ENCODE assay signal across 6 cellular contexts in genomic region chr5:160014197-160014596, GRCh38. TPM values are rescaled to one million over a fixed set of nuclear protein-coding genes. Genes with fewer than 3 reads are reported as not detected.
A peak's percentile ranks its signal among the peaks of the same experiment; 100 is the strongest.
DNase-seq lines count a peak whose midpoint lies in the region; ATAC-seq, FAIRE-seq and TF ChIP-seq lines count a peak whose summit lies in the region.
"Not testable (repeated sequence)": the region's sequence is repeated elsewhere in the genome, so short reads cannot be mapped to it uniquely, and the experiment has no call there.

No MANE protein-coding gene starts in this region.

- RAD21 ChIA-PET in HCT116 (lab: Charles Lee; ENCODE audit: low non-redundant PET in 1 of 2, low total read pairs in 2 of 2, uncharacterized antibody in 2 of 2, unreplicated experiment in 2 of 2) = not testable (repeated sequence)

- WGBS in K562 (ENCODE audit: insufficient coverage, low coverage, missing lambda C conversion rate) = 90% methylated on average over 6 of the region's 6 CpGs

- not testable (repeated sequence) for H3K4me3 Mint-ChIP-seq in neural crest cell, type B pancreatic cell

- H3K4me3 ChIP-seq in HCT116 (replicated peaks in 1 of 2; ENCODE audit: low read depth in 1 of 2, low read length in 2 of 2); HEK293 (ENCODE audit: low read depth, low read length); K562: not testable (repeated sequence)

- peaks cover 20% of the 10 kb centered on the region for H3K4me1 Mint-ChIP-seq in neural crest cell
- peaks cover 11% of the 10 kb centered on the region for H3K4me1 Mint-ChIP-seq in type B pancreatic cell (ENCODE audit: unreplicated experiment)

- BruUV-seq in HCT116 (replicated peaks; lab: Mats Ljungman, UMichigan); K562 (replicated peaks; lab: Mats Ljungman, UMichigan): not testable (repeated sequence)

- not testable (repeated sequence) for TF ChIP-seq CTCF in HCT116 (IDR thresholded peaks at IDR 0.05 in 2 of 3, conservative IDR thresholded peaks at IDR 0.05 in 1 of 3; ENCODE audit: borderline replicate concordance in 1 of 3, insufficient read depth in 1 of 3, low read depth in 2 of 3, low read length in 2 of 3); HEK293 (tag by site-specific recombination; IDR thresholded peaks at IDR 0.05); K562 (IDR thresholded peaks at IDR 0.05 in 2 of 3, conservative IDR thresholded peaks at IDR 0.05 in 1 of 3; ENCODE audit: insufficient read depth in 2 of 3, low read depth in 1 of 3, low read length in 3 of 3)
- peak; percentile 25 for TF ChIP-seq CTCF in neural crest cell (conservative IDR thresholded peaks at IDR 0.05)
- TF ChIP-seq CTCF in type B pancreatic cell (conservative IDR thresholded peaks at IDR 0.05) = peak; percentile 49

- CTCF ChIA-PET in HCT116 (lab: Charles Lee); HEK293 (lab: Yijun Ruan, JAX); K562 (lab: Yijun Ruan, JAX; ENCODE audit: low intra/inter-chr PET ratio): not testable (repeated sequence)

- not testable (repeated sequence) for H2AFZ ChIP-seq in HCT116 (ENCODE audit: low read depth, low read length, poor library complexity, severe bottlenecking); K562 (ENCODE audit: low read depth, low read length)

- in situ Hi-C loops in K562 (cut with MboI) = not testable (repeated sequence)

- not testable (repeated sequence) for H3K4me1 ChIP-seq in HCT116 (ENCODE audit: control insufficient read depth in 1 of 2, insufficient read depth in 2 of 2, low read length in 2 of 2); K562 (replicated peaks in 1 of 2; ENCODE audit: control insufficient read depth in 2 of 2, insufficient read depth in 2 of 2, low read length in 2 of 2)
- H3K4me1 ChIP-seq in HEK293 (ENCODE audit: control insufficient read depth, insufficient read depth, low read length) = peaks cover 11% of the 10 kb centered on the region

- not testable (repeated sequence) for H3K9me2 ChIP-seq in HCT116 (ENCODE audit: insufficient read depth)

- not testable (repeated sequence) for FAIRE-seq in K562 (lab: Jason Lieb, UNC)

- DNase-seq in HCT116 (ENCODE audit: low read depth, low spot score); K562 (ENCODE audit: extremely low read depth in 1 of 4, low spot score in 3 of 4); neural crest cell (ENCODE audit: low read depth, low spot score); type B pancreatic cell (ENCODE audit: extremely low spot score, unreplicated experiment): not testable (repeated sequence)
- DNase-seq in NAMALWA (ENCODE audit: low spot score) = peak; percentile 21

- H3K9me3 ChIP-seq in HCT116 (ENCODE audit: control insufficient read depth in 1 of 2, insufficient read depth in 1 of 2, low read depth in 1 of 2, low read length in 2 of 2); HEK293 (ENCODE audit: control insufficient read depth, insufficient read depth, low read depth, low read length); K562 (replicated peaks; ENCODE audit: control insufficient read depth, insufficient read depth, low read depth, low read length): not testable (repeated sequence)

- TF ChIP-seq POLR2A in HCT116 (IDR thresholded peaks at IDR 0.05; ENCODE audit: borderline replicate concordance, extremely low read depth, insufficient read depth, insufficient read length); K562 (conservative IDR thresholded peaks at IDR 0.05): not testable (repeated sequence)

- H3K36me3 Mint-ChIP-seq in neural crest cell (ENCODE audit: low read depth); type B pancreatic cell: not testable (repeated sequence)

- H3K27ac Mint-ChIP-seq in neural crest cell (ENCODE audit: unreplicated experiment); type B pancreatic cell: not testable (repeated sequence)

- peak; percentile 33; the same call in 1 of the 2 replicates for ATAC-seq in HCT116
- ATAC-seq in K562 = not testable (repeated sequence)

- intact Hi-C loops in HCT116 (cut with micrococcal nuclease); K562 (cut with micrococcal nuclease): not testable (repeated sequence)

- POLR2A ChIA-PET in HCT116 (lab: Charles Lee); HEK293 (lab: Yijun Ruan, JAX): not testable (repeated sequence)
- POLR2A ChIA-PET in K562 (lab: Yijun Ruan, JAX) = interaction anchor here (0.6 kb wide), 1 partner anchor 435 kb away, joined by 3 read pairs; no protein-coding TSS in a partner anchor

- peaks cover 69% of the 10 kb centered on the region for H3K79me2 ChIP-seq in HCT116 (ENCODE audit: insufficient read depth, low read length)
- peaks cover 24% of the 10 kb centered on the region for H3K79me2 ChIP-seq in K562 (ENCODE audit: control insufficient read depth, insufficient read depth, low read length)

- not testable (repeated sequence) for H3K4me2 ChIP-seq in HCT116 (ENCODE audit: low read length); K562 (ENCODE audit: insufficient read depth, low read length)

- H3K27ac ChIP-seq in HCT116 (ENCODE audit: low read depth, low read length); HEK293 (ENCODE audit: extremely low read depth, low read depth, low read length); K562 (ENCODE audit: extremely low read depth, low read depth, low read length): not testable (repeated sequence)

- H3K9ac ChIP-seq in HCT116 (ENCODE audit: low read length); K562 (ENCODE audit: insufficient read depth in 1 of 2, low read depth in 2 of 2, low read length in 2 of 2): not testable (repeated sequence)

- not testable (repeated sequence) for H3K9me1 ChIP-seq in K562 (ENCODE audit: control insufficient read depth, insufficient read depth, low read length)

- not testable (repeated sequence) for H4K20me1 ChIP-seq in HCT116 (ENCODE audit: insufficient read depth); K562 (replicated peaks; ENCODE audit: control insufficient read depth, insufficient read depth, low read length)

- H3K36me3 ChIP-seq in HCT116 (ENCODE audit: control insufficient read depth in 1 of 2, insufficient read depth in 2 of 2, low read length in 2 of 2) = peaks cover 5 to 27% of the 10 kb centered on the region in 2 experiments; a peak in 3 of 4 replicates
- peaks cover 43 to 75% of the 10 kb centered on the region in 2 experiments for H3K36me3 ChIP-seq in HEK293 (ENCODE audit: control insufficient read depth in 2 of 2, insufficient read depth in 1 of 2, low read length in 2 of 2)
- peaks cover 61% of the 10 kb centered on the region for H3K36me3 ChIP-seq in K562 (ENCODE audit: control insufficient read depth, insufficient read depth, low read length)

- not testable (repeated sequence) for TF ChIP-seq EP300 in K562 (IDR thresholded peaks at IDR 0.05; ENCODE audit: low read length)

- H3K27me3 Mint-ChIP-seq in neural crest cell (ENCODE audit: low read depth); type B pancreatic cell: not testable (repeated sequence)

- H3K9me3 Mint-ChIP-seq in neural crest cell, type B pancreatic cell: not testable (repeated sequence)

- TF ChIP-seq RAD21 in HCT116 (IDR thresholded peaks at IDR 0.05; ENCODE audit: low read depth); K562 (CRISPR knock-in tag; conservative IDR thresholded peaks at IDR 0.05 in 1 of 2, IDR thresholded peaks at IDR 0.05 in 1 of 2): not testable (repeated sequence)

- H3K27me3 ChIP-seq in HCT116 (ENCODE audit: insufficient read depth, low read length); K562 (ENCODE audit: control insufficient read depth in 2 of 2, insufficient read depth in 2 of 2, low read length in 2 of 2): not testable (repeated sequence)

TF ChIP-seq in HEK293, 187 proteins besides CTCF, POLR2A, EP300 and RAD21:
- TF ChIP-seq ZNF121 (tag by site-specific recombination; IDR thresholded peaks at IDR 0.05) = peak; percentile 69

TF ChIP-seq in K562, 482 proteins besides CTCF, POLR2A, EP300 and RAD21:
- TF ChIP-seq ZNF121 (CRISPR knock-in tag; conservative IDR thresholded peaks at IDR 0.05) = peak; percentile 84

RNA-seq across cellular contexts. Expression of gene TTC1, which starts 5.3 kb away (rescaled TPM):
- total RNA-seq in HCT116 (2021; ENCODE audit: unreplicated experiment) (48.1 TPM), K562 (2014; rRNA removed) (60.5 and 66.3 TPM in 2 replicates), K562 (2014; rRNA removed; fragmentation: Illumina TruSeq; extraction: Trizol) (83.0 and 97.2 TPM in 2 replicates), K562 (2015; rRNA removed; fragmentation: Illumina TruSeq; extraction: Trizol) (78.8 and 87.7 TPM in 2 replicates), K562 (2021) (52.6 and 55.0 TPM in 2 replicates), neural crest cell (48.0 and 49.4 TPM in 2 replicates), type B pancreatic cell (ENCODE audit: low replicate concordance) (34.6 and 43.1 TPM in 2 replicates)
- polyA plus RNA-seq in HCT116 (2012) = 26.9 and 35.1 TPM in 2 replicates
- 13.2 and 19.2 TPM in 2 replicates for total RNA-seq in K562 (2011; cell fraction: chromatin; rRNA removed; ENCODE audit: low replicate concordance)
- 6.5 and 9.9 TPM in 2 replicates for total RNA-seq in K562 (2011; cell fraction: nucleolus; rRNA removed)
- total RNA-seq in K562 (2011; cell fraction: nucleoplasm; rRNA removed) = 12.8 and 15.0 TPM in 2 replicates
- polyA plus RNA-seq in K562 (2011; rRNA removed) (35.3 and 51.9 TPM in 2 replicates), K562 (2014; fragmentation: Illumina TruSeq; extraction: Trizol) (109 and 130 TPM in 2 replicates), K562 (2014; fragmentation: Nextera tagmentation; extraction: Ambion mirVana) (100 to 1,000 TPM; 121 to 173 TPM), K562 (2014; rRNA removed) (83.3 and 98.4 TPM in 2 replicates)
- 27.0 and 34.0 TPM in 2 replicates for polyA plus RNA-seq in K562 (2011; cell fraction: cytosol; rRNA removed)
- polyA plus RNA-seq in K562 (2011; cell fraction: nucleus; rRNA removed) = 9.7 and 12.5 TPM in 2 replicates
- 66.6 and 72.0 TPM in 2 replicates for polyA plus RNA-seq in K562 (2012)
- polyA minus RNA-seq in K562 (2011; rRNA and poly(A)+ RNA removed) = 47.9 and 51.0 TPM in 2 replicates
- 15.5 and 16.9 TPM in 2 replicates for polyA minus RNA-seq in K562 (2011; cell fraction: cytosol; rRNA and poly(A)+ RNA removed)
- polyA minus RNA-seq in K562 (2011; cell fraction: nucleus; rRNA and poly(A)+ RNA removed) = 5.8 and 10.2 TPM in 2 replicates
